ENCODE assay signal across 8 cellular contexts in the genomic region with DNA sequence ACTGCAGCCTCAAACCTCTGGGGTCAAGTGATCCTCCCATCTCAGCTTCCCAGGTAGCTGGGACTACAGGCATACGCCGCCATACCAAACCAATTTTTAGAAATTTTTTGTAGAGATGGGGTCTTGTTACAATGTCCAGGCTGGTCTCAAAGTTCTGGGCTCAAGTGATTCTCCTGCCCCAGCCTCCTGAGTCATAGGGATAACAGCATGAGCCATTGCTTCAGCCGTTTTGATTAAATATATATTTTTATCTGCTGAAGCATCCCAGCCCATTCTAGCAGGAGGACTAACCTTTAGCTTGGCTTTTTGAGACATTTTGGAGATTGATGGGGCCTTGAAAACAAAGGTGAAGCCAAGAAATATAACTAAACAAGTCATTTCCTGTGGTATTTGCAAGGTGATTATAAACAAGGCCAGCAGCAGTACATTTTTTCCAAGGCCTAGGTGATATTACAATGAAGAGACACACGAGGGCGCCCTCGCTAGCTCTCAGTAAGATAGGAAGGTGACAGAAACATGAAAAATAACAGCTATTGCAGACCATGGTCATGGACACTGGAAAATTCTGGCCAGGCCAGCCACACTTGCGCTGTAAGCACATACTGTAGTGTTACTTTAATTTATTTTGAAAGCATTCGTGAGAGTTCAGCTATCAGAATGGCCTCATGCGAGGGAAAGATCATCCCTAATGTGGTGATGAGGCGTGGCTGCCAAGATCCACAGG.
DNase-seq lines count a peak whose midpoint lies in the region; ATAC-seq and TF ChIP-seq lines count a peak whose summit lies in the region.

No MANE protein-coding gene starts in this region.

- H3K4me3 Mint-ChIP-seq in activated naive CD4-positive, alpha-beta T cell treated with anti-CD3 and anti-CD28 coated beads, Interleukin-2, amount 10 ng/mL, durations not matched to agents 7 days and 5 days = no peak overlapping the region

- no peaks in the 10 kb centered on the region for H3K4me1 ChIP-seq in cardiac muscle cell (ENCODE audit: low read depth)

- ATAC-seq in SK-N-SH treated with all-trans-retinoic acid at 6 μM for 48 hours (peak; percentile 86), HG03342 (IDR thresholded peaks at IDR 0.05; ENCODE audit: unreplicated experiment) (no peak)

- no peak overlapping the region for H3K27ac ChIP-seq in cardiac muscle cell

- peaks cover 43% of the 10 kb centered on the region for H3K36me3 Mint-ChIP-seq in activated naive CD4-positive, alpha-beta T cell treated with anti-CD3 and anti-CD28 coated beads, Interleukin-2, amount 10 ng/mL, durations not matched to agents 7 days and 5 days

- no peaks in the 10 kb centered on the region for H3K27me3 ChIP-seq in cardiac muscle cell

- peaks cover 12% of the 10 kb centered on the region for H3K36me3 ChIP-seq in cardiac muscle cell

- CTCF ChIA-PET in activated naive CD4-positive, alpha-beta T cell treated with anti-CD3 and anti-CD28 coated beads, Interleukin-2, amount 10 ng/mL, durations not matched to agents 7 days and 5 days (lab: Charles Lee) = interaction anchor here (0.6 to 13.3 kb wide), 36 partner anchors 10 to 319 kb away, joined by 3 to 229 read pairs (median 5); a partner anchor contains a TSS

- peaks cover 20% of the 10 kb centered on the region for H3K4me1 Mint-ChIP-seq in activated naive CD4-positive, alpha-beta T cell treated with anti-CD3 and anti-CD28 coated beads, Interleukin-2, amount 10 ng/mL, durations not matched to agents 7 days and 5 days

- H3K27ac Mint-ChIP-seq in activated naive CD4-positive, alpha-beta T cell treated with anti-CD3 and anti-CD28 coated beads, Interleukin-2, amount 10 ng/mL, durations not matched to agents 7 days and 5 days = peak overlapping the region; percentile 90

- peak; percentile 74 for DNase-seq in SIG-M5 treated with dmso at 0.1 percent for 504 hours (lab: John Stamatoyannopoulos, UW; ENCODE audit: unreplicated experiment)
- DNase-seq in SIG-M5 (lab: John Stamatoyannopoulos, UW) = no peak
- peak; percentile 81 for DNase-seq in NAMALWA (ENCODE audit: low spot score)
- peak; percentile 81 for DNase-seq in activated naive CD4-positive, alpha-beta T cell treated with anti-CD3 and anti-CD28 coated beads, Interleukin-2, amount 10 ng/mL, durations not matched to agents 7 days and 5 days
- DNase-seq in cardiac muscle cell (ENCODE audit: low read depth in 1 of 2, low spot score in 1 of 2) = peak; percentile 70 to 83
- DNase-seq in retinal pigment epithelial cell (ENCODE audit: low read depth) = peak; percentile 17

- no peaks in the 10 kb centered on the region for H3K9me3 Mint-ChIP-seq in activated naive CD4-positive, alpha-beta T cell treated with anti-CD3 and anti-CD28 coated beads, Interleukin-2, amount 10 ng/mL, durations not matched to agents 7 days and 5 days

- TF ChIP-seq CTCF in cardiac muscle cell (IDR thresholded peaks at IDR 0.05; ENCODE audit: low read depth, low read length) = peak; percentile 79
- peak; percentile 83 for TF ChIP-seq CTCF in retinal pigment epithelial cell (conservative IDR thresholded peaks at IDR 0.05; ENCODE audit: low read depth, low read length)

- H3K9me3 ChIP-seq in cardiac muscle cell (ENCODE audit: low read depth) = no peaks in the 10 kb centered on the region

- no peaks in the 10 kb centered on the region for H3K27me3 Mint-ChIP-seq in activated naive CD4-positive, alpha-beta T cell treated with anti-CD3 and anti-CD28 coated beads, Interleukin-2, amount 10 ng/mL, durations not matched to agents 7 days and 5 days

- H3K4me3 ChIP-seq in cardiac muscle cell (no peak overlapping the region), retinal pigment epithelial cell (ENCODE audit: low read length) (no peak overlapping the region)

TF ChIP-seq in SK-N-SH treated with all-trans-retinoic acid at 6 μM for 48 hours, 23 proteins besides CTCF, POLR2A, EP300 and RAD21:
- TF ChIP-seq ZC3H10 (CRISPR knock-in tag; IDR thresholded peaks at IDR 0.05) (no peak), ARNTL (CRISPR knock-in tag; IDR thresholded peaks at IDR 0.05; ENCODE audit: borderline replicate concordance, low read depth) (no peak), ISL1 (CRISPR knock-in tag; IDR thresholded peaks at IDR 0.05) (no peak), RARB (CRISPR knock-in tag; IDR thresholded peaks at IDR 0.05) (no peak), PPARA (CRISPR knock-in tag; IDR thresholded peaks at IDR 0.05; ENCODE audit: borderline replicate concordance) (no peak), CSDC2 (CRISPR knock-in tag; IDR thresholded peaks at IDR 0.05) (no peak), TOX (CRISPR knock-in tag; IDR thresholded peaks at IDR 0.05; ENCODE audit: borderline replicate concordance) (no peak), BACH2 (CRISPR knock-in tag; IDR thresholded peaks at IDR 0.05; ENCODE audit: borderline replicate concordance) (no peak), SNAI2 (CRISPR knock-in tag; IDR thresholded peaks at IDR 0.05) (no peak), TCF4 (CRISPR knock-in tag; IDR thresholded peaks at IDR 0.05; ENCODE audit: borderline replicate concordance) (no peak)
- TF ChIP-seq, protein P1, sequence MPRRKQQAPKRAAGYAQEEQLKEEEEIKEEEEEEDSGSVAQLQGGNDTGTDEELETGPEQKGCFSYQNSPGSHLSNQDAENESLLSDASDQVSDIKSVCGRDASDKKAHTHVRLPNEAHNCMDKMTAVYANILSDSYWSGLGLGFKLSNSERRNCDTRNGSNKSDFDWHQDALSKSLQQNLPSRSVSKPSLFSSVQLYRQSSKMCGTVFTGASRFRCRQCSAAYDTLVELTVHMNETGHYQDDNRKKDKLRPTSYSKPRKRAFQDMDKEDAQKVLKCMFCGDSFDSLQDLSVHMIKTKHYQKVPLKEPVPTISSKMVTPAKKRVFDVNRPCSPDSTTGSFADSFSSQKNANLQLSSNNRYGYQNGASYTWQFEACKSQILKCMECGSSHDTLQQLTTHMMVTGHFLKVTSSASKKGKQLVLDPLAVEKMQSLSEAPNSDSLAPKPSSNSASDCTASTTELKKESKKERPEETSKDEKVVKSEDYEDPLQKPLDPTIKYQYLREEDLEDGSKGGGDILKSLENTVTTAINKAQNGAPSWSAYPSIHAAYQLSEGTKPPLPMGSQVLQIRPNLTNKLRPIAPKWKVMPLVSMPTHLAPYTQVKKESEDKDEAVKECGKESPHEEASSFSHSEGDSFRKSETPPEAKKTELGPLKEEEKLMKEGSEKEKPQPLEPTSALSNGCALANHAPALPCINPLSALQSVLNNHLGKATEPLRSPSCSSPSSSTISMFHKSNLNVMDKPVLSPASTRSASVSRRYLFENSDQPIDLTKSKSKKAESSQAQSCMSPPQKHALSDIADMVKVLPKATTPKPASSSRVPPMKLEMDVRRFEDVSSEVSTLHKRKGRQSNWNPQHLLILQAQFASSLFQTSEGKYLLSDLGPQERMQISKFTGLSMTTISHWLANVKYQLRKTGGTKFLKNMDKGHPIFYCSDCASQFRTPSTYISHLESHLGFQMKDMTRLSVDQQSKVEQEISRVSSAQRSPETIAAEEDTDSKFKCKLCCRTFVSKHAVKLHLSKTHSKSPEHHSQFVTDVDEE (CRISPR knock-in tag; IDR thresholded peaks at IDR 0.05) = no peak
